22 cellular contexts compared by ENCODE assay signal in the genomic region with DNA sequence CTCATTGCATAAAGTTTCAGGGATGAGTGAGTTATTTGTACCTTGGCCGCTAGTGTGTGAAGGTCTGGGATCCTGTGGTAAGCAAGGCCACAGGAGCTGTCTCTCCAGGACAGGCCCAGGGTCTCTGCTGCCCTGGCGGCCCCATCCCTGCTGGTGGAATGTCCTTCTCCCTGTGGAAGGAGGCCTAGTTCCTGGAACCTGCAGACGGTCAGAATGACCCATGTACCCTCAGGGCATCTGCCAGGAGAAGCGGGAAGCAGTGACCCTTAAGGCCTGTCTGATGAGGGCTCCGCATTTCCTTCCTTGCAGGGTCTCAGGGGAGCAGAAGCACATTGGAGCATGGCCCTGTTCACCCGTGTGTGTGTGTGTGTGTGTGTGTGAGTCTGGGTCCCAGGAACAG. TPM values are rescaled to one million over a fixed set of nuclear protein-coding genes. Genes with fewer than 3 reads are reported as not detected.
DNase-seq lines count a peak whose midpoint lies in the region; ATAC-seq, FAIRE-seq and TF ChIP-seq lines count a peak whose summit lies in the region.
"Had no signal": no experiment of that assay in that cellular context is flagged by ENCODE, and none has a peak within 500 bp of the region (broad histone marks: within the 10 kb centered on the region; RNA-seq: fewer than 3 reads in every experiment).

No MANE protein-coding gene starts in this region.

- no peak overlapping the region for H3K27ac Mint-ChIP-seq in stimulated activated effector memory CD8-positive, alpha-beta T cell treated with anti-CD3 and anti-CD28 coated beads, Interleukin-12 subunit alpha, Interleukin-12 subunit beta, amount 100 ng/mL, for 72 hours
- H3K27ac Mint-ChIP-seq: B cell; CD4-positive, alpha-beta memory T cell had no signal

- ATAC-seq in stimulated activated effector memory CD8-positive, alpha-beta T cell treated with anti-CD3 and anti-CD28 coated beads, Interleukin-12 subunit alpha, Interleukin-12 subunit beta, amount 100 ng/mL, for 72 hours, result peak; percentile 5
- no peak for ATAC-seq in GM18519 (IDR thresholded peaks at IDR 0.05; ENCODE audit: low FRiP score, unreplicated experiment)

- H3K4me2 ChIP-seq in BLaER1, result peak overlapping the region; percentile 70

- no peaks in the 10 kb centered on the region for H3K36me3 Mint-ChIP-seq in stimulated activated effector memory CD8-positive, alpha-beta T cell treated with anti-CD3 and anti-CD28 coated beads, Interleukin-12 subunit alpha, Interleukin-12 subunit beta, amount 100 ng/mL, for 72 hours
- H3K36me3 Mint-ChIP-seq: CD4-positive, alpha-beta memory T cell had no signal

- no peaks in the 10 kb centered on the region for H3K9me3 ChIP-seq in BLaER1
- H3K9me3 ChIP-seq: HAP-1 had no signal

- peaks cover 8% of the 10 kb centered on the region for H3K9me3 Mint-ChIP-seq in stimulated activated effector memory CD8-positive, alpha-beta T cell treated with anti-CD3 and anti-CD28 coated beads, Interleukin-12 subunit alpha, Interleukin-12 subunit beta, amount 100 ng/mL, for 72 hours

- H3K4me1 ChIP-seq in BLaER1, result peaks cover 40% of the 10 kb centered on the region
- H3K4me1 ChIP-seq: HAP-1 had no signal

- H3K4me3 Mint-ChIP-seq in stimulated activated effector memory CD8-positive, alpha-beta T cell treated with anti-CD3 and anti-CD28 coated beads, Interleukin-12 subunit alpha, Interleukin-12 subunit beta, amount 100 ng/mL, for 72 hours, result no peak overlapping the region
- H3K4me3 Mint-ChIP-seq: B cell; CD4-positive, alpha-beta memory T cell had no signal

- TF ChIP-seq CTCF in bronchial epithelial cell (IDR thresholded peaks at IDR 0.05; ENCODE audit: insufficient read depth, low read length, severe bottlenecking), result no peak

- no peak overlapping the region for H3K4me3 ChIP-seq in BLaER1
- H3K4me3 ChIP-seq in bronchial epithelial cell (ENCODE audit: low read depth, low read length), result no peak overlapping the region
- H3K4me3 ChIP-seq: HAP-1 had no signal

- no peaks in the 10 kb centered on the region for H3K4me1 Mint-ChIP-seq in stimulated activated effector memory CD8-positive, alpha-beta T cell treated with anti-CD3 and anti-CD28 coated beads, Interleukin-12 subunit alpha, Interleukin-12 subunit beta, amount 100 ng/mL, for 72 hours
- H3K4me1 Mint-ChIP-seq: B cell; CD4-positive, alpha-beta memory T cell had no signal

- H3K27me3 ChIP-seq in BLaER1 (no peaks in the 10 kb centered on the region), bronchial epithelial cell (ENCODE audit: control insufficient read depth, insufficient read depth, low read length) (no peaks in the 10 kb centered on the region)

- no peaks in the 10 kb centered on the region for H3K36me3 ChIP-seq in BLaER1
- no peaks in the 10 kb centered on the region for H3K36me3 ChIP-seq in bronchial epithelial cell (ENCODE audit: control insufficient read depth, insufficient read depth, low read length)
- H3K36me3 ChIP-seq: HAP-1 had no signal

- H3K27ac ChIP-seq in BLaER1, result no peak overlapping the region
- H3K27ac ChIP-seq: 22Rv1 had no signal

- no peaks in the 10 kb centered on the region for H4K20me1 ChIP-seq in BLaER1

- DNase-seq in bronchial epithelial cell (ENCODE audit: low read depth) (no peak), left kidney (ENCODE audit: low read depth, low spot score) (peak; percentile 13), HCEC 1CT (no peak)
- no peak for DNase-seq in stimulated activated effector memory CD8-positive, alpha-beta T cell treated with anti-CD3 and anti-CD28 coated beads, Interleukin-12 subunit alpha, Interleukin-12 subunit beta, amount 100 ng/mL, for 72 hours (ENCODE audit: low spot score in 2 of 2)
- DNase-seq in activated naive CD4-positive, alpha-beta T cell treated with anti-CD3 and anti-CD28 coated beads, Interleukin-2, amount 50 U/mL, for 16 hours, result no peak
- DNase-seq: C1 segment of cervical spinal cord; Calu3; CD4-positive, alpha-beta memory T cell; COR-L47; DMS53; GF-D8; GOT3 had no signal

- H3K9ac ChIP-seq in BLaER1, result no peak overlapping the region

- peak; percentile 62 for FAIRE-seq in bronchial epithelial cell (lab: Jason Lieb, UNC)
- FAIRE-seq: A204.1, GM12891, GM18507, H54 had no signal

RNA-seq across cellular contexts. Expression of a gene that starts 32.1 kb away (rescaled TPM):
- total RNA-seq in bronchial epithelial cell, result not detected in 2 replicates
- total RNA-seq: B cell; Calu3; CD4-positive, alpha-beta memory T cell; G401 had no signal
